2 cellular contexts compared by ENCODE assay signal in genomic region chr11:45907911-45908370, GRCh38.
TF ChIP-seq lines count a peak whose summit lies in the region.

No MANE protein-coding gene starts in this region.

TF ChIP-seq in SK-N-SH, 30 proteins besides CTCF, POLR2A, EP300 and RAD21:
- no peak for TF ChIP-seq FOXM1 (IDR thresholded peaks at IDR 0.05; ENCODE audit: low read depth)
- 0 out of 2 replicates have a peak, but pooled peaks have one; percentile 9 for TF ChIP-seq POLR2AphosphoS5 (IDR thresholded peaks at IDR 0.05; ENCODE audit: low read depth, low read length)

TF ChIP-seq in H1, 55 proteins besides CTCF, POLR2A, EP300 and RAD21:
- no peak for TF ChIP-seq TCF12 (IDR thresholded peaks at IDR 0.05; ENCODE audit: low read depth, low read length)
- no peak for TF ChIP-seq FOSL1 (IDR thresholded peaks at IDR 0.05; ENCODE audit: insufficient read depth, low read depth, low read length)
- TF ChIP-seq JUND (IDR thresholded peaks at IDR 0.05; ENCODE audit: low read length): no peak
- TF ChIP-seq RNF2 (IDR thresholded peaks at IDR 0.05; ENCODE audit: borderline replicate concordance, low read depth, low read length, missing control alignments, poor library complexity, severe bottlenecking): no peak
- TF ChIP-seq EGR1 (IDR thresholded peaks at IDR 0.05; ENCODE audit: borderline replicate concordance, low read depth, low read length): no peak
- no peak; the same call in 1 of the 2 replicates for TF ChIP-seq POLR2AphosphoS5 (IDR thresholded peaks at IDR 0.05; ENCODE audit: low read depth, low read length)
- no peak for TF ChIP-seq TAF1 (IDR thresholded peaks at IDR 0.05; ENCODE audit: low read depth, low read length)
- no peak for TF ChIP-seq YY1 (IDR thresholded peaks at IDR 0.05; ENCODE audit: low read depth, low read length)
- no peak for TF ChIP-seq MAFK (IDR thresholded peaks at IDR 0.05; ENCODE audit: low read depth, low read length)
- TF ChIP-seq CHD2 (IDR thresholded peaks at IDR 0.05; ENCODE audit: low read length): no peak
- TF ChIP-seq CTBP2 (IDR thresholded peaks at IDR 0.05; ENCODE audit: borderline replicate concordance, insufficient read depth, insufficient read length, low read length): no peak
- TF ChIP-seq HDAC2 (IDR thresholded peaks at IDR 0.05; ENCODE audit: borderline replicate concordance in 1 of 2, low read depth in 2 of 2, low read length in 2 of 2): no peak
